ENCODE assay signal across 21 cellular contexts in the genomic region with DNA sequence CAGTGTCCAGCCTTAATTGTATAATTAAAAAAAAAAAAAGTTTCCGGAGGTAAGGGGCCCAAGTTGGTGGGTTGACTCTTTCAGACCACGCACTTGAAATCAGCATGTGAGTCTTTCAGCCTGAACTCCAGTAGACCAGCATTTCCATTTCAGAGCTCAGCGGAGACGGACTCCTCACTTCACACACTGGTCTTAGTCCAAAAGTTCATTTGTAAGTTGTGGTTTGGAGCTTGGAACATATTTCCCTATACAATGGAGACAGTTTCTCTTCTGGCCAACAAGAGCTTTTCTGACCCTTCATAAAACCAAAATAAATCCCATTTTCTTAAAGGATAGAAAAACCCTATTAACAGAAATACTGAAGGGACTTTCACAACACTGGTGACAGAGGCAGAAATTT. TPM values are rescaled to one million over a fixed set of nuclear protein-coding genes. Genes with fewer than 3 reads are reported as not detected.
DNase-seq lines count a peak whose midpoint lies in the region; ATAC-seq, FAIRE-seq and TF ChIP-seq lines count a peak whose summit lies in the region.
"Had no signal": no experiment of that assay in that cellular context is flagged by ENCODE, and none has a peak within 500 bp of the region (broad histone marks: within the 10 kb centered on the region; RNA-seq: fewer than 3 reads in every experiment).

No MANE protein-coding gene starts in this region.

- no peak overlapping the region for H2BK15ac ChIP-seq in mesenchymal stem cell (ENCODE audit: low read depth, poor library complexity, severe bottlenecking)

- no peak overlapping the region for H3K27ac Mint-ChIP-seq in activated CD8-positive, alpha-beta T cell treated with anti-CD3 and anti-CD28 coated beads for 36 hours
- H3K27ac Mint-ChIP-seq: B cell; CD8-positive, alpha-beta T cell had no signal

- H4K20me1 ChIP-seq in HepG2 (ENCODE audit: insufficient read depth, low read length) (no peaks in the 10 kb centered on the region), fibroblast of lung (ENCODE audit: control insufficient read depth, extremely low read depth, insufficient read depth, low read length) (no peaks in the 10 kb centered on the region), Karpas-422 (ENCODE audit: insufficient read depth, low read depth, low read length) (no peaks in the 10 kb centered on the region)
- H4K20me1 ChIP-seq: BLaER1 had no signal

- no peak overlapping the region for H3K18ac ChIP-seq in mesenchymal stem cell (ENCODE audit: low read depth in 1 of 2, low read length in 2 of 2)

- H3K23ac ChIP-seq in mesenchymal stem cell (ENCODE audit: low read length in 2 of 2) = no peak overlapping the region

- no peak overlapping the region for H3K4me2 ChIP-seq in HepG2 (ENCODE audit: low read depth, low read length)
- H3K4me2 ChIP-seq in fibroblast of lung (ENCODE audit: extremely low read depth, insufficient read depth, low read length) = no peak overlapping the region
- H3K4me2 ChIP-seq in mesenchymal stem cell (ENCODE audit: low read length, poor library complexity, severe bottlenecking) = no peak overlapping the region
- no peak overlapping the region for H3K4me2 ChIP-seq in Karpas-422 (ENCODE audit: low read depth, low read length, poor library complexity, severe bottlenecking)
- H3K4me2 ChIP-seq: BLaER1 had no signal

- no peak for TF ChIP-seq RAD21 in HepG2 (CRISPR knock-in tag; IDR thresholded peaks at IDR 0.05)

- in situ Hi-C loops in HepG2 (cut with HindIII; ENCODE audit: extremely low pct_ligation_motif_present, low pct_unique_long_range_greater_than_20kb) = no loop called here

- H4K8ac ChIP-seq in mesenchymal stem cell (ENCODE audit: low read length) = no peak overlapping the region

- TF ChIP-seq CTCF in HepG2 (CRISPR knock-in tag; IDR thresholded peaks at IDR 0.05) (no peak), right lobe of liver (IDR thresholded peaks at IDR 0.05) (no peak), fibroblast of lung (conservative IDR thresholded peaks at IDR 0.05 in 1 of 2, IDR thresholded peaks at IDR 0.05 in 1 of 2; ENCODE audit: low read depth in 1 of 2, low read length in 2 of 2) (no peak)
- no peak for TF ChIP-seq CTCF in activated CD8-positive, alpha-beta T cell treated with anti-CD3 and anti-CD28 coated beads for 36 hours (IDR thresholded peaks at IDR 0.05)

- no peaks in the 10 kb centered on the region for H3K27me3 Mint-ChIP-seq in activated CD8-positive, alpha-beta T cell treated with anti-CD3 and anti-CD28 coated beads for 36 hours
- H3K27me3 Mint-ChIP-seq: CD4-positive, CD25-positive, alpha-beta regulatory T cell had no signal

- peaks cover 9% of the 10 kb centered on the region for H3K4me1 Mint-ChIP-seq in activated CD8-positive, alpha-beta T cell treated with anti-CD3 and anti-CD28 coated beads for 36 hours (ENCODE audit: low read depth)
- H3K4me1 Mint-ChIP-seq: B cell had no signal

- POLR2A ChIA-PET in HepG2 (lab: Yijun Ruan, JAX) = no interaction called here
- POLR2A ChIA-PET in activated CD8-positive, alpha-beta T cell treated with anti-CD3 and anti-CD28 coated beads for 36 hours (lab: Charles Lee) = interaction anchor here (0.5 to 0.9 kb wide), 5 partner anchors 12 to 1360 kb away, joined by 3 to 4 read pairs (median 3); no protein-coding TSS in a partner anchor

- no peak overlapping the region for H3K4ac ChIP-seq in mesenchymal stem cell (ENCODE audit: low read depth in 1 of 2, low read length in 2 of 2)

- H2BK120ac ChIP-seq in mesenchymal stem cell (ENCODE audit: low read depth, low read length) = no peak overlapping the region

- no peak overlapping the region for H2AK5ac ChIP-seq in mesenchymal stem cell (ENCODE audit: low read length, severe bottlenecking)

- ATAC-seq in HepG2 = 0 out of 3 replicates have a peak, but pooled peaks have one; percentile 32
- ATAC-seq in right lobe of liver = no peak
- ATAC-seq in activated CD8-positive, alpha-beta T cell treated with anti-CD3 and anti-CD28 coated beads for 36 hours = no peak
- ATAC-seq: CD8-positive, alpha-beta T cell had no signal

- H3K9me2 ChIP-seq in Karpas-422 (replicated peaks; ENCODE audit: insufficient read depth, low read length) = no peaks in the 10 kb centered on the region

- no peak overlapping the region for H4K91ac ChIP-seq in mesenchymal stem cell (ENCODE audit: low read length)

- no peaks in the 10 kb centered on the region for H3K9me3 ChIP-seq in HepG2 (ENCODE audit: low read length)
- H3K9me3 ChIP-seq in right lobe of liver = no peaks in the 10 kb centered on the region
- no peaks in the 10 kb centered on the region for H3K9me3 ChIP-seq in fibroblast of lung (ENCODE audit: control insufficient read depth, insufficient read depth, low read depth, low read length)
- no peaks in the 10 kb centered on the region for H3K9me3 ChIP-seq in mesenchymal stem cell (ENCODE audit: control insufficient read depth, low read length)
- no peaks in the 10 kb centered on the region for H3K9me3 ChIP-seq in Karpas-422 (ENCODE audit: low read length)
- H3K9me3 ChIP-seq: BLaER1, Caco-2 had no signal

- no peaks in the 10 kb centered on the region for H3K27me3 ChIP-seq in HepG2 (ENCODE audit: control insufficient read depth in 1 of 2, insufficient read depth in 2 of 2, low read length in 2 of 2)
- no peaks in the 10 kb centered on the region for H3K27me3 ChIP-seq in right lobe of liver
- H3K27me3 ChIP-seq in fibroblast of lung (ENCODE audit: control insufficient read depth, insufficient read depth, low read length) = no peaks in the 10 kb centered on the region
- no peaks in the 10 kb centered on the region for H3K27me3 ChIP-seq in mesenchymal stem cell (ENCODE audit: control insufficient read depth in 1 of 2, insufficient read depth in 1 of 2, low read length in 2 of 2)
- no peaks in the 10 kb centered on the region for H3K27me3 ChIP-seq in Karpas-422 (ENCODE audit: low read length)
- H3K27me3 ChIP-seq: BLaER1 had no signal

- H3K79me2 ChIP-seq in HepG2 (ENCODE audit: insufficient read depth, low read length) (no peaks in the 10 kb centered on the region), fibroblast of lung (ENCODE audit: control insufficient read depth, insufficient read depth, low read length) (no peaks in the 10 kb centered on the region), Karpas-422 (ENCODE audit: low read length) (no peaks in the 10 kb centered on the region)

- no peak for DNase-seq in HepG2 (ENCODE audit: low spot score)
- DNase-seq in right lobe of liver = no peak
- peak; percentile 35 for DNase-seq in fibroblast of lung (ENCODE audit: low read depth in 2 of 2)
- DNase-seq in mesenchymal stem cell = peak; percentile 13
- DNase-seq in Karpas-422 = no peak
- DNase-seq in activated CD8-positive, alpha-beta T cell treated with anti-CD3 and anti-CD28 coated beads for 36 hours = no peak
- DNase-seq: Caco-2; CD4-positive, CD25-positive, alpha-beta regulatory T cell; CD8-positive, alpha-beta T cell; DMS153; DND-41; GOT3; HCEC 1CT had no signal

- H3K79me1 ChIP-seq in mesenchymal stem cell (replicated peaks; ENCODE audit: low read length, poor library complexity, severe bottlenecking) = peaks cover 19% of the 10 kb centered on the region

- BruUV-seq in HepG2 (replicated peaks; lab: Mats Ljungman, UMichigan) = no TSS peak

- no peak overlapping the region for H3K27ac ChIP-seq in HepG2 (ENCODE audit: extremely low read length, insufficient read depth, low read length)
- H3K27ac ChIP-seq in right lobe of liver = no peak overlapping the region
- H3K27ac ChIP-seq in fibroblast of lung (ENCODE audit: insufficient read depth, low read length) = no peak overlapping the region
- no peak overlapping the region for H3K27ac ChIP-seq in mesenchymal stem cell (ENCODE audit: low read length, poor library complexity, severe bottlenecking)
- H3K27ac ChIP-seq in Karpas-422 (ENCODE audit: low read length) = no peak overlapping the region
- H3K27ac ChIP-seq: 22Rv1, BLaER1, C4-2B had no signal

- no peaks in the 10 kb centered on the region for H3K36me3 Mint-ChIP-seq in activated CD8-positive, alpha-beta T cell treated with anti-CD3 and anti-CD28 coated beads for 36 hours (ENCODE audit: low read depth)
- H3K36me3 Mint-ChIP-seq: CD8-positive, alpha-beta T cell had no signal

- TF ChIP-seq POLR2A in HepG2 (IDR thresholded peaks at IDR 0.05; ENCODE audit: insufficient read depth in 1 of 2, low read depth in 2 of 2, low read length in 2 of 2) = no peak
- no peak for TF ChIP-seq POLR2A in right lobe of liver (IDR thresholded peaks at IDR 0.05)

- TF ChIP-seq EP300 in HepG2 (IDR thresholded peaks at IDR 0.05; ENCODE audit: low read depth in 2 of 2, low read length in 2 of 2) = no peak
- no peak for TF ChIP-seq EP300 in HepG2 (CRISPR knock-in tag; IDR thresholded peaks at IDR 0.05; ENCODE audit: borderline replicate concordance)

- no peak for FAIRE-seq in HepG2 (lab: Jason Lieb, UNC)
- FAIRE-seq: A204.1, G401.6, GM12892, H54 had no signal

- H3K14ac ChIP-seq in mesenchymal stem cell (ENCODE audit: low read length in 2 of 2) = no peak overlapping the region

- H2BK5ac ChIP-seq in mesenchymal stem cell (ENCODE audit: low read depth, low read length, poor library complexity, severe bottlenecking) = no peak overlapping the region

- CTCF ChIA-PET in HepG2 (lab: Yijun Ruan, JAX; ENCODE audit: low intra/inter-chr PET ratio, low total read pairs) = no interaction called here
- CTCF ChIA-PET in activated CD8-positive, alpha-beta T cell treated with anti-CD3 and anti-CD28 coated beads for 36 hours (lab: Charles Lee) = interaction anchor here (0.7 to 1.2 kb wide), 2 partner anchors 14 to 42 kb away, joined by 3 read pairs; no protein-coding TSS in a partner anchor

- no peak overlapping the region for H2AFZ ChIP-seq in HepG2 (ENCODE audit: low read length)
- no peak overlapping the region for H2AFZ ChIP-seq in fibroblast of lung (ENCODE audit: low read length)
- H2AFZ ChIP-seq in mesenchymal stem cell (ENCODE audit: low read depth, low read length) = no peak overlapping the region
- H2AFZ ChIP-seq in Karpas-422 (ENCODE audit: low read length) = no peak overlapping the region

- intact Hi-C loops in HepG2 (cut with micrococcal nuclease; ENCODE audit: unreplicated experiment) (no loop called here), right lobe of liver (cut with DNase I) (no loop called here)
- intact Hi-C loops in activated CD8-positive, alpha-beta T cell treated with anti-CD3 and anti-CD28 coated beads for 36 hours (cut with micrococcal nuclease) = no loop called here

- WGBS in HepG2 (ENCODE audit: low lambda C conversion rate) = 84% methylated on average over 4 of the region's 4 CpGs
- WGBS in right lobe of liver (ENCODE audit: insufficient coverage, low coverage, low lambda C conversion rate, missing lambda C conversion rate) = 100% methylated on average over 1 of the region's 4 CpGs
- WGBS in mesenchymal stem cell = 97% methylated on average over 2 of the region's 4 CpGs

- H3K4me3 ChIP-seq in HepG2 (replicated peaks in 1 of 3; ENCODE audit: insufficient read depth in 1 of 3, low read depth in 2 of 3, low read length in 3 of 3) (no peak overlapping the region), right lobe of liver (no peak overlapping the region), fibroblast of lung (replicated peaks in 1 of 4; ENCODE audit: control extremely low read depth in 1 of 4, insufficient read depth in 1 of 4, low read depth in 3 of 4, low read length in 4 of 4) (no peak overlapping the region), mesenchymal stem cell (ENCODE audit: insufficient read depth in 1 of 2, low read depth in 1 of 2, low read length in 2 of 2) (no peak overlapping the region), Karpas-422 (ENCODE audit: low read length) (no peak overlapping the region)
- H3K4me3 ChIP-seq: BLaER1 had no signal

- H3K4me1 ChIP-seq in HepG2 (ENCODE audit: insufficient read depth, low read length) (peaks cover 26% of the 10 kb centered on the region), right lobe of liver (no peaks in the 10 kb centered on the region), fibroblast of lung (ENCODE audit: control insufficient read depth, extremely low read depth, insufficient read depth, low read length) (peaks cover 29% of the 10 kb centered on the region), mesenchymal stem cell (ENCODE audit: control insufficient read depth, insufficient read depth, low read depth, low read length) (peaks cover 10% of the 10 kb centered on the region), Karpas-422 (ENCODE audit: low read length) (no peaks in the 10 kb centered on the region)
- H3K4me1 ChIP-seq: BLaER1 had no signal

- no peaks in the 10 kb centered on the region for H3K9me3 Mint-ChIP-seq in activated CD8-positive, alpha-beta T cell treated with anti-CD3 and anti-CD28 coated beads for 36 hours
- H3K9me3 Mint-ChIP-seq: CD8-positive, alpha-beta T cell had no signal

- H2BK12ac ChIP-seq in mesenchymal stem cell (ENCODE audit: low read length in 2 of 2) = no peak overlapping the region

- H3K4me3 Mint-ChIP-seq in activated CD8-positive, alpha-beta T cell treated with anti-CD3 and anti-CD28 coated beads for 36 hours = no peak overlapping the region
- H3K4me3 Mint-ChIP-seq: B cell; CD8-positive, alpha-beta T cell had no signal

- no peaks in the 10 kb centered on the region for H3K36me3 ChIP-seq in HepG2 (replicated peaks in 1 of 2; ENCODE audit: control insufficient read depth in 1 of 2, insufficient read depth in 2 of 2, low read length in 2 of 2)
- H3K36me3 ChIP-seq in right lobe of liver = no peaks in the 10 kb centered on the region
- no peaks in the 10 kb centered on the region for H3K36me3 ChIP-seq in fibroblast of lung (ENCODE audit: control insufficient read depth, insufficient read depth, low read length)
- peaks cover 4 to 10% of the 10 kb centered on the region in 2 experiments for H3K36me3 ChIP-seq in mesenchymal stem cell (ENCODE audit: control insufficient read depth in 1 of 2, insufficient read depth in 2 of 2, low read depth in 1 of 2, low read length in 2 of 2)
- H3K36me3 ChIP-seq in Karpas-422 (ENCODE audit: insufficient read depth, low read length) = no peaks in the 10 kb centered on the region
- H3K36me3 ChIP-seq: BLaER1 had no signal

- H3K9ac ChIP-seq in HepG2 (ENCODE audit: insufficient read depth, low read depth, low read length) = no peak overlapping the region
- no peak overlapping the region for H3K9ac ChIP-seq in fibroblast of lung (ENCODE audit: insufficient read depth, low read length)
- no peak overlapping the region for H3K9ac ChIP-seq in mesenchymal stem cell (ENCODE audit: low read length)
- H3K9ac ChIP-seq in Karpas-422 (ENCODE audit: low read length) = no peak overlapping the region
- H3K9ac ChIP-seq: BLaER1 had no signal

RNA-seq across cellular contexts. Expression of gene ATXN7L1, which starts 41.0 kb away (rescaled TPM):
- total RNA-seq in HepG2 (2016; rRNA removed; fragmentation: Illumina TruSeq; extraction: Trizol) (7.7 and 7.8 TPM in 2 replicates), right lobe of liver (10 to 100 TPM in 3 of 6 experiments, 1 to 10 TPM in 3; 7.1 to 15.7 (median 11.0) TPM), fibroblast of lung (5.1 and 9.4 TPM in 2 replicates)
- 5.5 and 6.6 TPM in 2 replicates for total RNA-seq in HepG2 (2016; cell fraction: cytosol; rRNA removed; fragmentation: Illumina TruSeq; extraction: Trizol; ENCODE audit: low read depth)
- total RNA-seq in HepG2 (2016; cell fraction: insoluble cytoplasmic fraction; rRNA removed; fragmentation: Illumina TruSeq; extraction: Trizol) = 6.4 and 8.4 TPM in 2 replicates
- total RNA-seq in HepG2 (2016; cell fraction: membrane; rRNA removed; fragmentation: Illumina TruSeq; extraction: Trizol) = 6.2 and 7.4 TPM in 2 replicates
- 11.2 and 17.2 TPM in 2 replicates for total RNA-seq in HepG2 (2016; cell fraction: nucleus; rRNA removed; fragmentation: Illumina TruSeq; extraction: Trizol)
- polyA plus RNA-seq in HepG2 (2011; rRNA removed) (4.1 and 4.3 TPM in 2 replicates), fibroblast of lung (5.1 and 6.0 TPM in 2 replicates)
- polyA plus RNA-seq in HepG2 (2011; cell fraction: cytosol; rRNA removed) = 1.3 and 1.7 TPM in 2 replicates
- 11.3 and 12.0 TPM in 2 replicates for polyA plus RNA-seq in HepG2 (2011; cell fraction: nucleus; rRNA removed)
- polyA plus RNA-seq in HepG2 (2012) = 4.3 and 5.7 TPM in 2 replicates
- polyA plus RNA-seq in HepG2 (2016; cell fraction: cytosol; fragmentation: Illumina TruSeq; extraction: Trizol; ENCODE audit: low read depth) = 7.6 and 8.7 TPM in 2 replicates
- 7.7 and 8.4 TPM in 2 replicates for polyA plus RNA-seq in HepG2 (2016; cell fraction: insoluble cytoplasmic fraction; fragmentation: Illumina TruSeq; extraction: Trizol; ENCODE audit: low read depth)
- polyA plus RNA-seq in HepG2 (2016; cell fraction: membrane; fragmentation: Illumina TruSeq; extraction: Trizol; ENCODE audit: low read depth) = 7.2 and 7.9 TPM in 2 replicates
- polyA plus RNA-seq in HepG2 (2016; cell fraction: nucleus; fragmentation: Illumina TruSeq; extraction: Trizol; ENCODE audit: insufficient read depth, low read depth) = 19.9 and 21.6 TPM in 2 replicates
- polyA minus RNA-seq in HepG2 (2011; rRNA and poly(A)+ RNA removed; ENCODE audit: low replicate concordance) = 6.4 and 6.7 TPM in 2 replicates
- polyA minus RNA-seq in HepG2 (2011; cell fraction: cytosol; rRNA and poly(A)+ RNA removed) = 1.5 and 4.4 TPM in 2 replicates
- polyA minus RNA-seq in HepG2 (2011; cell fraction: nucleus; rRNA and poly(A)+ RNA removed) = 16.5 and 21.3 TPM in 2 replicates
- 7.5 and 8.2 TPM in 2 replicates for polyA plus RNA-seq in fibroblast of lung (2012)
- 1.7 and 4.2 TPM in 2 replicates for polyA minus RNA-seq in fibroblast of lung (ENCODE audit: low replicate concordance)
- polyA plus RNA-seq in mesenchymal stem cell (2013, experiment 1 of 2) = 7.5 TPM
- polyA plus RNA-seq in mesenchymal stem cell (2013, experiment 2 of 2) = 7.4 TPM
- total RNA-seq in Karpas-422 (2014; rRNA removed; shearing (Covaris generic); ENCODE audit: low replicate concordance) = not detected in 2 replicates
- total RNA-seq in activated CD8-positive, alpha-beta T cell treated with anti-CD3 and anti-CD28 coated beads for 36 hours = 1 to 10 TPM; 4.8 to 5.3 TPM

Comparison
In these comparisons a context has a peak if more than half of its experiments do, and no peak if none do; other contexts are left out.
1. DNase-seq: peak in fibroblast of lung (2 of 2) and mesenchymal stem cell (single experiment); none in HepG2 (single experiment), right lobe of liver (0 of 3), Karpas-422 (single experiment) and activated CD8-positive, alpha-beta T cell treated with anti-CD3 and anti-CD28 coated beads for 36 hours (single experiment).